In genomic region chr14:74621556-74621955, GRCh38 we compare ENCODE assay signal across 24 cellular contexts. TPM values are rescaled to one million over a fixed set of nuclear protein-coding genes. Genes with fewer than 3 reads are reported as not detected.
DNase-seq lines count a peak whose midpoint lies in the region; ATAC-seq and TF ChIP-seq lines count a peak whose summit lies in the region.
"Had no signal": no experiment of that assay in that cellular context is flagged by ENCODE, and none has a peak within 500 bp of the region (broad histone marks: within the 10 kb centered on the region; RNA-seq: fewer than 3 reads in every experiment).

No MANE protein-coding gene starts in this region.

- TF ChIP-seq CTCF in cardiac muscle cell (IDR thresholded peaks at IDR 0.05; ENCODE audit: low read depth, low read length) = no peak
- TF ChIP-seq CTCF in PC-9 (conservative IDR thresholded peaks at IDR 0.05) = no peak

- no peaks in the 10 kb centered on the region for H3K27me3 ChIP-seq in cardiac muscle cell
- no peaks in the 10 kb centered on the region for H3K27me3 ChIP-seq in PC-9 (ENCODE audit: insufficient read depth, low read depth)
- no peaks in the 10 kb centered on the region for H3K27me3 ChIP-seq in trophoblast cell (ENCODE audit: insufficient read depth, low read length)
- H3K27me3 ChIP-seq: hepatocyte, uterus had no signal

- H3K9me3 ChIP-seq in cardiac muscle cell (ENCODE audit: low read depth) (no peaks in the 10 kb centered on the region), PC-9 (ENCODE audit: insufficient read depth, low read depth) (no peaks in the 10 kb centered on the region), trophoblast cell (ENCODE audit: insufficient read depth, low read depth, low read length) (no peaks in the 10 kb centered on the region)
- H3K9me3 ChIP-seq: Caco-2, left lung, uterus had no signal

- H3K4me2 ChIP-seq in PC-9 (peak overlapping the region; percentile 76), trophoblast cell (ENCODE audit: low read length) (no peak overlapping the region)
- H3K4me2 ChIP-seq: hepatocyte had no signal

- H2AFZ ChIP-seq in PC-9 (no peak overlapping the region), trophoblast cell (ENCODE audit: insufficient read depth, low read length, poor library complexity) (no peak overlapping the region)
- H2AFZ ChIP-seq: hepatocyte had no signal

- peak overlapping the region; percentile 35 for H2BK12ac ChIP-seq in trophoblast cell (ENCODE audit: low read length)

- no peak overlapping the region for H2AK5ac ChIP-seq in trophoblast cell (ENCODE audit: low read length)

- DNase-seq in cardiac muscle cell (ENCODE audit: low read depth in 1 of 2, low spot score in 1 of 2) (peak in 1 of 2 donors; percentile 67), Right ventricle myocardium superior (no peak), PC-9 (no peak), epithelial cell of prostate (ENCODE audit: low read depth, low spot score) (no peak), trophoblast cell (no peak), EL (no peak), NCI-H748 treated with DMSO at 0.1 percent for 48 hours (lab: John Stamatoyannopoulos, UW) (no peak), posterior vena cava (ENCODE audit: low spot score) (no peak)
- DNase-seq: activated CD4-positive, alpha-beta T cell treated with anti-CD3 and anti-CD28 coated beads, Interleukin-2, amount 50 U/mL, for 4 hours; activated naive CD4-positive, alpha-beta T cell treated with anti-CD3 and anti-CD28 coated beads, Interleukin-2, amount 50 U/mL, for 16 hours; aorta; Caco-2; DMS79; erythroblast; H7; NCI-H1092 treated with DMSO at 0.1 percent for 48 hours; NCI-H1930; NCI-H526 treated with DMSO at 0.1 percent for 48 hours; substantia nigra; uterus had no signal

- H3K4me1 ChIP-seq in cardiac muscle cell (ENCODE audit: low read depth) = peaks cover 8% of the 10 kb centered on the region
- H3K4me1 ChIP-seq in PC-9 (replicated peaks; ENCODE audit: insufficient read depth) = peaks cover 66% of the 10 kb centered on the region
- peaks cover 31 to 40% of the 10 kb centered on the region in 2 experiments for H3K4me1 ChIP-seq in trophoblast cell (ENCODE audit: control insufficient read depth in 1 of 2, insufficient read depth in 2 of 2, low read length in 2 of 2)

- no TSS peak for BruUV-seq in PC-9 (replicated peaks; lab: Mats Ljungman, UMichigan)

- intact Hi-C loops in Right ventricle myocardium superior (cut with DNase I) = no loop called here
- intact Hi-C loops in PC-9 (cut with micrococcal nuclease; ENCODE audit: unreplicated experiment) = no loop called here
- intact Hi-C loops in posterior vena cava (cut with DNase I) = no loop called here

- H3K79me1 ChIP-seq in trophoblast cell (ENCODE audit: low read length) = peaks cover 36% of the 10 kb centered on the region

- ATAC-seq in Right ventricle myocardium superior (ENCODE audit: poor library complexity) = no peak
- ATAC-seq: left lung, WTC11 had no signal

- peaks cover 61% of the 10 kb centered on the region for H3F3A ChIP-seq in PC-9 (ENCODE audit: insufficient read depth, low read depth)

- H3K36me3 ChIP-seq in cardiac muscle cell (no peaks in the 10 kb centered on the region), PC-9 (ENCODE audit: low read depth) (no peaks in the 10 kb centered on the region), trophoblast cell (ENCODE audit: control insufficient read depth in 1 of 2, insufficient read depth in 2 of 2, low read length in 2 of 2) (no peaks in the 10 kb centered on the region)
- H3K36me3 ChIP-seq: left lung, uterus had no signal

- H3K18ac ChIP-seq in trophoblast cell (ENCODE audit: low read length) = no peak overlapping the region

- POLR2A ChIA-PET in PC-9 (lab: Charles Lee; ENCODE audit: unreplicated experiment) = interaction anchor here (0.6 kb wide), 2 partner anchors 27 to 267 kb away, joined by 3 to 4 read pairs; no protein-coding TSS in a partner anchor

- peak overlapping the region; percentile 15 for H4K91ac ChIP-seq in trophoblast cell (ENCODE audit: low read depth, low read length)

- H3K27ac ChIP-seq in cardiac muscle cell = peak overlapping the region; percentile 62
- peak overlapping the region; percentile 84 for H3K27ac ChIP-seq in PC-9
- H3K27ac ChIP-seq in epithelial cell of prostate = peak overlapping the region; percentile 86
- peak overlapping the region; percentile 81 for H3K27ac ChIP-seq in trophoblast cell (ENCODE audit: low read depth, low read length)
- H3K27ac ChIP-seq: HL-60, left lung had no signal

- no peaks in the 10 kb centered on the region for H4K20me1 ChIP-seq in PC-9 (ENCODE audit: insufficient read depth)

- H3K9me2 ChIP-seq in PC-9 (ENCODE audit: insufficient read depth) = no peaks in the 10 kb centered on the region

- H2BK120ac ChIP-seq in trophoblast cell (ENCODE audit: insufficient read depth, low read length, poor library complexity) = peak overlapping the region; percentile 28

- H2BK5ac ChIP-seq in trophoblast cell (ENCODE audit: low read depth, low read length, poor library complexity) = no peak overlapping the region

- H3K23ac ChIP-seq in trophoblast cell (ENCODE audit: low read length) = no peak overlapping the region

- no CpG with 5 or more reads among the region's 6 CpGs for WGBS in trophoblast cell (ENCODE audit: extremely low coverage, insufficient coverage, insufficient read length)

- CTCF ChIA-PET in PC-9 (lab: Charles Lee) = interaction anchor here (0.6 to 2.0 kb wide), 2 partner anchors 12 to 20 kb away, joined by 6 to 11 read pairs; no protein-coding TSS in a partner anchor

- H3K79me2 ChIP-seq in PC-9 (ENCODE audit: low read depth) (no peaks in the 10 kb centered on the region), trophoblast cell (ENCODE audit: control insufficient read depth, insufficient read depth, low read length, poor library complexity) (no peaks in the 10 kb centered on the region)
- H3K79me2 ChIP-seq: hepatocyte had no signal

- H3K9ac ChIP-seq in trophoblast cell (ENCODE audit: low read length) = no peak overlapping the region

- no peak overlapping the region for H4K12ac ChIP-seq in trophoblast cell (ENCODE audit: low read depth, low read length)

- H3K4ac ChIP-seq in trophoblast cell (ENCODE audit: low read depth, low read length) = no peak overlapping the region

- peak overlapping the region; percentile 22 for H3K14ac ChIP-seq in trophoblast cell (ENCODE audit: low read length)

- no peak overlapping the region for H4K8ac ChIP-seq in trophoblast cell (ENCODE audit: low read depth, low read length)

- H3K4me3 ChIP-seq in cardiac muscle cell (no peak overlapping the region), PC-9 (no peak overlapping the region), trophoblast cell (ENCODE audit: low read depth, low read length) (no peak overlapping the region)
- H3K4me3 ChIP-seq: hepatocyte, left lung, uterus had no signal

RNA-seq across cellular contexts. Expression of gene LTBP2, which starts 9.5 kb away (rescaled TPM):
- total RNA-seq in cardiac muscle cell (4.4 and 5.4 TPM in 2 replicates), Right ventricle myocardium superior (11.9 TPM), PC-9 (2021) (121 and 124 TPM in 2 replicates), posterior vena cava (100 to 1,000 TPM; 141 to 168 TPM)
- polyA plus RNA-seq in cardiac muscle cell = 1.5 and 2.0 TPM in 2 replicates
- 3.7 and 4.1 TPM in 2 replicates for polyA plus RNA-seq in trophoblast cell (2013)
